ENCODE assay signal across 7 cellular contexts in the genomic region with DNA sequence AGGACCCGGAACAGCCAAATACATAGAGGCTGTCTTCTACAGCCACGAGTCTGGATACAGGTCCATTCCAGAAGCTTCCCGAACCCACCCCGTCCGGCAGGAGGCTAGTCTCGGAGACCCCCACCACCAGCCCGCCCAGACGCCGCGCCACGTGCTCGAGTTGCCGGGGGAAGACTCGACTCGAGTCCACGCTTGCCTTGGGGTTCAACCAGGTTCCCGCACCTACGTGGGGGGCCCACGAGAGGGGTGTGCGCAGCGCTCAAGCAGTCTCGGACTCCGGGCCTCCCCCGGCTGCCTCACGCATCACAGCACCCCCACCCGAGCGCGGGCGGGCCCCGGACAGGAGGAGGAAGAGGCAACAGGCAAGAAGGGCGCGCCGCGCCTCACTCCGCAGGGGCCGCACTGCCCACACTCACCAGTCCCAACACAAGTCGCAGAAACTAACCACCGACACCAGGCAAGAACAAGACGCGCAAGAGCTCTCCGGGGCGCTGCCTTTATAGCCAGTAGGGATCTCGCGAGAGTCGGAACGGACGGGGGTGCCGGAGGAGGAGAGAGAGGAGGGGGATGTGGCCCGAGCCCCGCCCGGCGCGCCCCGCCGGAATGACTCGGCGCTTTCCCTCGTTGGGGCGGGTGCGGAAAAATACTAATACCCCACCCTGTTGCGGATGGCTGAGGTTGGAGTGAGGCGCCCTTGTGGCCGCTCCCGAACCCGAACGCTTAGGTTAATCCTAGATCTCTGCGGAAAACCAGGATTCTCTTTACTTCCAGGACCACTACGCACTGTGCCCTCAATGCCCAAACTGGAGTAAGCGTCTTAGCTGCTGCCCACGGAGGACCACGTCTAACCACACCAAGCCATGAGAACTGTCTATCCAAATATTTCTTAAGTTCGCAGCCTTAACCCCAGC.
DNase-seq lines count a peak whose midpoint lies in the region; ATAC-seq and TF ChIP-seq lines count a peak whose summit lies in the region.

A gene (minus strand): TSS at position 472 of the 911 bp plus-strand sequence. CDS start 2,841 bp downstream, outside the sequence.

- ATAC-seq in GM18502 (IDR thresholded peaks at IDR 0.05; ENCODE audit: poor library complexity, unreplicated experiment), result peak; percentile 77
- ATAC-seq in HG02970 (IDR thresholded peaks at IDR 0.05; ENCODE audit: low FRiP score, unreplicated experiment), result peak; percentile 81

- no peak for TF ChIP-seq CTCF in retinal pigment epithelial cell (conservative IDR thresholded peaks at IDR 0.05; ENCODE audit: low read depth, low read length)

- DNase-seq in NCI-H1930 (lab: John Stamatoyannopoulos, UW) (peak; percentile 85 to 96), T-helper 9 cell (peak; percentile 96), astrocyte of the hippocampus (ENCODE audit: low read depth, low spot score) (peak; percentile 97), hippocampal formation (lab: John Stamatoyannopoulos, UW) (peak; percentile 95 to 97), retinal pigment epithelial cell (ENCODE audit: low read depth) (peak; percentile 78)

- H3K4me3 ChIP-seq in retinal pigment epithelial cell (ENCODE audit: low read length), result peak within 1 kb of the TSS; percentile 90

Comparison
In these comparisons a context has a peak if more than half of its experiments do, and no peak if none do; other contexts are left out.
1. Peak in every context shown above with its lines: DNase-seq, ATAC-seq and H3K4me3 ChIP-seq.